In genomic region chr1:174023438-174023837, GRCh38 we compare ENCODE assay signal across 7 cellular contexts. TPM values are rescaled to one million over a fixed set of nuclear protein-coding genes. Genes with fewer than 3 reads are reported as not detected.
DNase-seq lines count a peak whose midpoint lies in the region; ATAC-seq and TF ChIP-seq lines count a peak whose summit lies in the region.

No MANE protein-coding gene starts in this region.

- H3K36me3 ChIP-seq in GM23338 (ENCODE audit: insufficient read depth) (no peaks in the 10 kb centered on the region), tibial nerve (no peaks in the 10 kb centered on the region)

- H3K9me3 ChIP-seq in tibial nerve: no peaks in the 10 kb centered on the region

- H3K27me3 Mint-ChIP-seq in GM23338 (ENCODE audit: insufficient read depth, low read depth, poor library complexity): peaks cover 8% of the 10 kb centered on the region
- H3K27me3 Mint-ChIP-seq in brain: no peaks in the 10 kb centered on the region

- peak overlapping the region; percentile 78; the same call in 1 of the 2 replicates for H3K4me3 ChIP-seq in GM23338
- no peak overlapping the region for H3K4me3 ChIP-seq in tibial nerve

- TF ChIP-seq CTCF in GM23338 (conservative IDR thresholded peaks at IDR 0.05; ENCODE audit: low read depth in 2 of 2): no peak
- no peak for TF ChIP-seq CTCF in brain (conservative IDR thresholded peaks at IDR 0.05)
- no peak for TF ChIP-seq CTCF in tibial nerve (IDR thresholded peaks at IDR 0.05)

- no peak for TF ChIP-seq POLR2A in tibial nerve (IDR thresholded peaks at IDR 0.05)

- H3K36me3 Mint-ChIP-seq in GM23338 (ENCODE audit: low read depth) (no peaks in the 10 kb centered on the region), brain (peaks cover 6% of the 10 kb centered on the region)

- 33 to 47% methylated on average over 3 of the region's 3 CpGs for WGBS in tibial nerve, 2 donors

- peaks cover 31% of the 10 kb centered on the region for H3K79me2 ChIP-seq in GM23338 (replicated peaks; ENCODE audit: insufficient read depth)

- H3K27ac ChIP-seq in GM23338 (ENCODE audit: low read depth): no peak overlapping the region
- peak overlapping the region; percentile 87 to 97 (median 94) for H3K27ac ChIP-seq in tibial nerve

- no peaks in the 10 kb centered on the region for H3K9me2 ChIP-seq in GM23338 (ENCODE audit: insufficient read depth)

- H3K4me1 Mint-ChIP-seq in GM23338: peaks cover 25% of the 10 kb centered on the region
- H3K4me1 Mint-ChIP-seq in brain: peaks cover 39% of the 10 kb centered on the region

- no peaks in the 10 kb centered on the region for H3K9me3 Mint-ChIP-seq in GM23338
- H3K9me3 Mint-ChIP-seq in brain: no peaks in the 10 kb centered on the region

- ATAC-seq in GM23338: peak; percentile 8
- no peak for ATAC-seq in HG03108 (IDR thresholded peaks at IDR 0.05; ENCODE audit: unreplicated experiment)

- H3K27ac Mint-ChIP-seq in GM23338: no peak overlapping the region; the same call in 1 of the 2 replicates
- H3K27ac Mint-ChIP-seq in brain: peak overlapping the region; percentile 93 to 100 (median 97)

- peaks cover 25% of the 10 kb centered on the region for H4K20me1 ChIP-seq in GM23338 (replicated peaks; ENCODE audit: insufficient read depth)

- H2AFZ ChIP-seq in GM23338: no peak overlapping the region

- DNase-seq in GM23338 (ENCODE audit: low spot score) (peak; percentile 74), NCI-H526 (lab: John Stamatoyannopoulos, UW) (peak; percentile 78 to 82), kidney glomerular epithelial cell (lab: John Stamatoyannopoulos, UW) (peak; percentile 32), tibial nerve (ENCODE audit: low spot score in 2 of 2) (no peak), NCI-H146 (lab: John Stamatoyannopoulos, UW) (no peak)

- H3K4me3 Mint-ChIP-seq in GM23338 (peak overlapping the region; percentile 88), brain (peak overlapping the region; percentile 90 to 98 (median 97))

- H3F3A ChIP-seq in GM23338 (replicated peaks; ENCODE audit: low read depth): no peaks in the 10 kb centered on the region

- no peak for TF ChIP-seq EP300 in tibial nerve (IDR thresholded peaks at IDR 0.05)

- peak overlapping the region; percentile 83 for H3K4me2 ChIP-seq in GM23338

- H3K27me3 ChIP-seq in GM23338 (ENCODE audit: insufficient read depth) (peaks cover 8% of the 10 kb centered on the region; the same call in 1 of the 2 replicates), tibial nerve (no peaks in the 10 kb centered on the region)

- H3K4me1 ChIP-seq in GM23338 (ENCODE audit: insufficient read depth): peaks cover 33% of the 10 kb centered on the region
- peaks cover 0 to 38% (median 26%) of the 10 kb centered on the region in 4 donors for H3K4me1 ChIP-seq in tibial nerve

TF ChIP-seq in GM23338, 12 proteins besides CTCF, POLR2A, EP300 and RAD21:
- TF ChIP-seq ETS1 (IDR thresholded peaks at IDR 0.05): no peak
- TF ChIP-seq JUNB (IDR thresholded peaks at IDR 0.05; ENCODE audit: unreplicated experiment): no peak
- no peak for TF ChIP-seq EZH2 (IDR thresholded peaks at IDR 0.05; ENCODE audit: low read depth, unreplicated experiment)
- TF ChIP-seq STAT1 (IDR thresholded peaks at IDR 0.05; ENCODE audit: unreplicated experiment): no peak
- TF ChIP-seq EZH2phosphoT487 (IDR thresholded peaks at IDR 0.05; ENCODE audit: unreplicated experiment): no peak
- TF ChIP-seq CREB1 (CRISPR knock-in tag; IDR thresholded peaks at IDR 0.05; ENCODE audit: low read depth): no peak
- no peak for TF ChIP-seq REST (IDR thresholded peaks at IDR 0.05; ENCODE audit: unreplicated experiment)
- no peak for TF ChIP-seq ZNF331 (CRISPR knock-in tag; IDR thresholded peaks at IDR 0.05; ENCODE audit: low read depth)
TF ChIP-seq in GM23338: peak in this region for 0.

RNA-seq across cellular contexts. Expression of gene RC3H1, which starts 1.3 kb away (rescaled TPM):
- total RNA-seq in GM23338 (2014; rRNA removed; shearing (Covaris generic)): 21.6 and 24.5 TPM in 2 replicates
- 4.7 and 6.8 TPM in 2 replicates for polyA plus RNA-seq in GM23338 (2016; fragmentation: Nextera tagmentation; extraction: Ambion mirVana)
- polyA plus RNA-seq in brain (ENCODE audit: insufficient read depth, low read depth, low replicate concordance): 2.0 TPM
- 10 to 100 TPM; 19.7 to 26.2 (median 22.9) TPM for total RNA-seq in tibial nerve

Comparison
In these comparisons a context has a peak if more than half of its experiments do, and no peak if none do; other contexts are left out.
1. DNase-seq: peak in GM23338 (single experiment), NCI-H526 (2 of 2) and kidney glomerular epithelial cell (single experiment); none in tibial nerve (0 of 2) and NCI-H146 (single experiment).